ENCODE assay signal across 3 cellular contexts in the genomic region with DNA sequence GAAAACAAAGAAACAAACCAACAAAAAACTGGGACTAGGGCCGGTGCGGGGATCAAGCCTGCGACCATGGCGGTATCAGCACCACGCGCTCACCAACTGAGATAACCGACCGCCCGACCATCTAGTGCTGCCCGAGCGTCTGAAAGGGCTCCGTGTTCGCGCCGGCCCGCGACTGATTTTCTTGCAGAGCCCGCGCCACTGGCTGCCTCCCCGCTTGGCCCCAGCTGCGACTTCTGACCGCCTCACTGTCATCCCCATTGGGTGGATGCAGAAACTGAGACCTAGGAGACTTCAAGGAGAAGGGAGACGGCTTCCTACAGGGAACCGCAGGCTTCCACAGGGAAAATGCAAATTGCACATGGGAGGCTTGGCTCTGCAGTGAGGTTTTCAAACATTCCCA.
DNase-seq lines count a peak whose midpoint lies in the region; ATAC-seq, FAIRE-seq and TF ChIP-seq lines count a peak whose summit lies in the region.
"Not testable (repeated sequence)": the region's sequence is repeated elsewhere in the genome, so short reads cannot be mapped to it uniquely, and the experiment has no call there.

No MANE protein-coding gene starts in this region.

- in situ Hi-C loops in HepG2 (cut with HindIII; ENCODE audit: extremely low pct_ligation_motif_present, low pct_unique_long_range_greater_than_20kb) = not testable (repeated sequence)

- not testable (repeated sequence) for H3K4me1 ChIP-seq in OCI-LY7 (ENCODE audit: insufficient read depth, low read length, poor library complexity, severe bottlenecking); HepG2 (ENCODE audit: insufficient read depth, low read length); spleen

- TF ChIP-seq EP300 in HepG2 (IDR thresholded peaks at IDR 0.05; ENCODE audit: low read depth in 2 of 2, low read length in 2 of 2); HepG2 (CRISPR knock-in tag; IDR thresholded peaks at IDR 0.05; ENCODE audit: borderline replicate concordance): not testable (repeated sequence)

- BruUV-seq in OCI-LY7 (replicated peaks; lab: Mats Ljungman, UMichigan) (TSS peak; percentile 70), HepG2 (replicated peaks; lab: Mats Ljungman, UMichigan) (TSS peak; percentile 73)

- not testable (repeated sequence) for H3K4me2 ChIP-seq in OCI-LY7 (ENCODE audit: low read length); HepG2 (ENCODE audit: low read depth, low read length)

- ATAC-seq in HepG2 = not testable (repeated sequence)

- CTCF ChIA-PET in OCI-LY7 (lab: Charles Lee; ENCODE audit: unreplicated experiment); HepG2 (lab: Yijun Ruan, JAX; ENCODE audit: low intra/inter-chr PET ratio, low total read pairs): not testable (repeated sequence)

- H3K27ac ChIP-seq in OCI-LY7 (ENCODE audit: low read depth, low read length, poor library complexity, severe bottlenecking); HepG2 (ENCODE audit: extremely low read length, insufficient read depth, low read length); spleen: not testable (repeated sequence)

- not testable (repeated sequence) for H3K36me3 ChIP-seq in OCI-LY7 (ENCODE audit: insufficient read depth, low read length); HepG2 (replicated peaks in 1 of 2; ENCODE audit: control insufficient read depth in 1 of 2, insufficient read depth in 2 of 2, low read length in 2 of 2); spleen

- TF ChIP-seq RAD21 in HepG2 (CRISPR knock-in tag; IDR thresholded peaks at IDR 0.05) = not testable (repeated sequence)

- POLR2A ChIA-PET in OCI-LY7 (lab: Charles Lee); HepG2 (lab: Yijun Ruan, JAX): not testable (repeated sequence)

- not testable (repeated sequence) for H4K20me1 ChIP-seq in OCI-LY7 (ENCODE audit: insufficient read depth, low read length); HepG2 (ENCODE audit: insufficient read depth, low read length)

- TF ChIP-seq POLR2A in HepG2 (IDR thresholded peaks at IDR 0.05; ENCODE audit: insufficient read depth in 1 of 2, low read depth in 2 of 2, low read length in 2 of 2); spleen (IDR thresholded peaks at IDR 0.05): not testable (repeated sequence)

- H3K9ac ChIP-seq in HepG2 (ENCODE audit: insufficient read depth, low read depth, low read length) = not testable (repeated sequence)

- FAIRE-seq in HepG2 (lab: Jason Lieb, UNC) = not testable (repeated sequence)

- H3K9me2 ChIP-seq in OCI-LY7 (ENCODE audit: insufficient read depth, low read length) = not testable (repeated sequence)

- H3K4me3 ChIP-seq in OCI-LY7 (ENCODE audit: low read depth, low read length, poor library complexity, severe bottlenecking); HepG2 (replicated peaks in 1 of 3; ENCODE audit: insufficient read depth in 1 of 3, low read depth in 2 of 3, low read length in 3 of 3); spleen: not testable (repeated sequence)

- not testable (repeated sequence) for H2AFZ ChIP-seq in OCI-LY7 (ENCODE audit: low read length); HepG2 (ENCODE audit: low read length)

- 98% methylated on average over 14 of the region's 24 CpGs for WGBS in HepG2 (ENCODE audit: low lambda C conversion rate)
- 97% methylated on average over 18 of the region's 24 CpGs; no CpG with 5 or more reads in 4 of the 5 donors for WGBS in spleen, 5 donors

- not testable (repeated sequence) for DNase-seq in OCI-LY7 (ENCODE audit: low spot score); HepG2 (ENCODE audit: low spot score)
- DNase-seq in spleen = peak; percentile 54

- H3K27me3 ChIP-seq in HepG2 (ENCODE audit: control insufficient read depth in 1 of 2, insufficient read depth in 2 of 2, low read length in 2 of 2); spleen (replicated peaks in 1 of 7): not testable (repeated sequence)

- H3K79me2 ChIP-seq in OCI-LY7 (ENCODE audit: insufficient read depth, low read depth, low read length); HepG2 (ENCODE audit: insufficient read depth, low read length): not testable (repeated sequence)

- H3K9me3 ChIP-seq in OCI-LY7 (ENCODE audit: low read length); HepG2 (ENCODE audit: low read length); spleen: not testable (repeated sequence)

- intact Hi-C loops in OCI-LY7 (cut with micrococcal nuclease; ENCODE audit: unreplicated experiment); HepG2 (cut with micrococcal nuclease; ENCODE audit: unreplicated experiment); spleen (cut with DNase I; ENCODE audit: low total_unique reads): not testable (repeated sequence)

- TF ChIP-seq CTCF in OCI-LY7 (conservative IDR thresholded peaks at IDR 0.05; ENCODE audit: low read length); HepG2 (CRISPR knock-in tag; IDR thresholded peaks at IDR 0.05); spleen (IDR thresholded peaks at IDR 0.05 in 8 of 11, conservative IDR thresholded peaks at IDR 0.05 in 3 of 11): not testable (repeated sequence)
